Comparison of ENCODE assay signal across 11 cellular contexts in the genomic region with DNA sequence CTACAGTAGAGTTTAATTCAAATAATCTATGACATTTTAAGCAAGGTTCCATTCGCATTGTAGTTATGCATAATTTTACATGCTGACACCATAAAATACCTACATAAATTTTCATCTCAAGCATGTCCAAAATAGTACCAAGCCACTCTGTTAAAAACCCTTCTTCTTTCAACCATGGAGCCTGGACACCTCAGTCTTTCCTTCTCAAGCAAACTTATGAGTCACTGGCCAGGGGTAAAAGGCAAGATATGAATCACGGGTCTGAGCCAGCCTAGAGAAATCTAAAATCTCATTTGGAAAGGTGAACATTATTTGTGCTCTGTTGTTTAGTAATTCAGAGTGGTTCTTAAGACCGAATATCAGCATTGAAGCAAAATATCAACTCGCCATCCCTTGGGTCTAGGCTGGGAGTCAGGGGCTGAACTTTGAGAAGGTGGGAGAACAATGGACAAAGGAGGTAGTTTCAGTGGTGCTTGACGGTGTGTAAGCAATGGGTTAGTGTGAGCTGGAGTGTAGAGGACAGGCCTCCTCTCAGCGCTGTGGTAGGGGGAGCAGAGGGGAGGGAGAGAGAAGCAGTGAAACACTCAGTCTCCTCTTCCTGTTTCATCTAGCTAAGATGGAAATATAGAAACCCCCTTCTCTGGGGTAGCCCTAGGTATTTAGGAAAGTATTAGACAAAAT. TPM values are rescaled to one million over a fixed set of nuclear protein-coding genes. Genes with fewer than 3 reads are reported as not detected.
DNase-seq lines count a peak whose midpoint lies in the region; ATAC-seq and TF ChIP-seq lines count a peak whose summit lies in the region.
"Had no signal": no experiment of that assay in that cellular context is flagged by ENCODE, and none has a peak within 500 bp of the region (broad histone marks: within the 10 kb centered on the region; RNA-seq: fewer than 3 reads in every experiment).

No MANE protein-coding gene starts in this region.

- H3K4me3 Mint-ChIP-seq in endodermal cell: no peak overlapping the region
- no peak overlapping the region for H3K4me3 Mint-ChIP-seq in chondrocyte (ENCODE audit: unreplicated experiment)
- H3K4me3 Mint-ChIP-seq: nephron; T-helper 1 cell treated with Interleukin-12 subunit alpha and Interleukin-12 subunit beta and Interleukin-4 antibody, amounts not matched to agents 30 μg/mL and 1 μg/mL, for 36 hours had no signal

- ATAC-seq in GM18909 (IDR thresholded peaks at IDR 0.05; ENCODE audit: poor library complexity, unreplicated experiment): peak; percentile 85
- peak; percentile 81 for ATAC-seq in HG02642 (IDR thresholded peaks at IDR 0.05; ENCODE audit: poor library complexity, unreplicated experiment)

- WGBS in endodermal cell (ENCODE audit: insufficient coverage in 1 of 2, insufficient read length in 1 of 2), 2 experiments: 83 to 85% methylated on average over 4 to 5 of the region's 6 CpGs

- H3K4me1 Mint-ChIP-seq in endodermal cell (no peaks in the 10 kb centered on the region), chondrocyte (ENCODE audit: low read depth) (peaks cover 2% of the 10 kb centered on the region)
- H3K4me1 Mint-ChIP-seq: nephron had no signal

- H3K4me3 ChIP-seq in OCI-LY3 (ENCODE audit: low read length) (peak overlapping the region; percentile 68), endodermal cell (ENCODE audit: low read length) (no peak overlapping the region), WERI-Rb-1 (ENCODE audit: low read depth, low read length) (no peak overlapping the region)
- H3K4me3 ChIP-seq: dorsolateral prefrontal cortex had no signal

- H3K79me2 ChIP-seq in OCI-LY3 (ENCODE audit: low read length): no peaks in the 10 kb centered on the region

- H3K4me1 ChIP-seq in OCI-LY3 (ENCODE audit: low read length) (peaks cover 37% of the 10 kb centered on the region), endodermal cell (ENCODE audit: control insufficient read depth, insufficient read depth, low read length) (no peaks in the 10 kb centered on the region)

- H3K9me3 Mint-ChIP-seq in endodermal cell: no peaks in the 10 kb centered on the region
- H3K9me3 Mint-ChIP-seq in chondrocyte (ENCODE audit: low read depth): no peaks in the 10 kb centered on the region
- H3K9me3 Mint-ChIP-seq: T-helper 1 cell treated with Interleukin-12 subunit alpha and Interleukin-12 subunit beta and Interleukin-4 antibody, amounts not matched to agents 30 μg/mL and 1 μg/mL, for 36 hours had no signal

- no peaks in the 10 kb centered on the region for H4K20me1 ChIP-seq in OCI-LY3 (ENCODE audit: insufficient read depth, low read length)

- peaks cover 7% of the 10 kb centered on the region for H3K27me3 Mint-ChIP-seq in endodermal cell (ENCODE audit: insufficient read depth)
- peaks cover 5% of the 10 kb centered on the region for H3K27me3 Mint-ChIP-seq in chondrocyte (ENCODE audit: low read depth)

- peak overlapping the region; percentile 89 for H2AFZ ChIP-seq in OCI-LY3 (ENCODE audit: low read depth, low read length)

- peak; percentile 59 for DNase-seq in renal cortical epithelial cell (ENCODE audit: low read depth)
- no peak for DNase-seq in endodermal cell
- no peak for DNase-seq in chondrocyte (ENCODE audit: low spot score)
- no peak for DNase-seq in SHP77 treated with DMSO at 0.1 percent for 48 hours (lab: John Stamatoyannopoulos, UW)
- no peak for DNase-seq in WERI-Rb-1
- DNase-seq: dorsolateral prefrontal cortex had no signal

- no peaks in the 10 kb centered on the region for H3K27me3 ChIP-seq in OCI-LY3 (ENCODE audit: low read depth, low read length)
- no peaks in the 10 kb centered on the region for H3K27me3 ChIP-seq in endodermal cell (ENCODE audit: control insufficient read depth, insufficient read depth, low read length, poor library complexity, severe bottlenecking)
- no peaks in the 10 kb centered on the region for H3K27me3 ChIP-seq in WERI-Rb-1 (ENCODE audit: insufficient read depth, low read depth, severe bottlenecking)

- H3K36me3 Mint-ChIP-seq in endodermal cell (ENCODE audit: low read depth): no peaks in the 10 kb centered on the region
- peaks cover 2% of the 10 kb centered on the region for H3K36me3 Mint-ChIP-seq in chondrocyte (ENCODE audit: low read depth)

- H3K27ac ChIP-seq in OCI-LY3 (ENCODE audit: low read length) (peak overlapping the region; percentile 99), endodermal cell (ENCODE audit: low read depth, low read length) (no peak overlapping the region), WERI-Rb-1 (no peak overlapping the region)
- H3K27ac ChIP-seq: dorsolateral prefrontal cortex had no signal

- H3K36me3 ChIP-seq in OCI-LY3 (replicated peaks; ENCODE audit: low read depth, low read length) (no peaks in the 10 kb centered on the region), endodermal cell (ENCODE audit: control insufficient read depth, insufficient read depth, low read length) (no peaks in the 10 kb centered on the region), WERI-Rb-1 (no peaks in the 10 kb centered on the region)

- TF ChIP-seq CTCF in OCI-LY3 (IDR thresholded peaks at IDR 0.05; ENCODE audit: low read depth, low read length) (no peak), endodermal cell (conservative IDR thresholded peaks at IDR 0.05) (no peak), chondrocyte (IDR thresholded peaks at IDR 0.05) (no peak), WERI-Rb-1 (IDR thresholded peaks at IDR 0.05; ENCODE audit: low read depth, low read length) (no peak)

- H3K9me3 ChIP-seq in OCI-LY3 (ENCODE audit: insufficient read depth, low read length) (no peaks in the 10 kb centered on the region), endodermal cell (ENCODE audit: control insufficient read depth, low read length) (no peaks in the 10 kb centered on the region), WERI-Rb-1 (ENCODE audit: severe bottlenecking) (no peaks in the 10 kb centered on the region)

- H3K4me2 ChIP-seq in OCI-LY3 (ENCODE audit: low read length): peak overlapping the region; percentile 98

- H3K9ac ChIP-seq in OCI-LY3 (ENCODE audit: low read length) (peak overlapping the region; percentile 77), endodermal cell (ENCODE audit: extremely low read depth, low read length, poor library complexity, severe bottlenecking) (no peak overlapping the region)

- H3K27ac Mint-ChIP-seq in endodermal cell: no peak overlapping the region
- no peak overlapping the region for H3K27ac Mint-ChIP-seq in chondrocyte (ENCODE audit: unreplicated experiment)
- H3K27ac Mint-ChIP-seq: nephron; T-helper 1 cell treated with Interleukin-12 subunit alpha and Interleukin-12 subunit beta and Interleukin-4 antibody, amounts not matched to agents 30 μg/mL and 1 μg/mL, for 36 hours had no signal

RNA-seq across cellular contexts. Expression of gene GPAM, which starts 19.1 kb away (rescaled TPM):
- total RNA-seq in renal cortical epithelial cell (8.5 and 14.9 TPM in 2 replicates), endodermal cell (10 to 100 TPM; 18.5 to 21.3 TPM), chondrocyte (10.8 to 14.1 TPM (median 11.1 TPM) in 3 replicates)
- 13.5 TPM for polyA plus RNA-seq in endodermal cell (2013, experiment 1 of 2)
- 12.8 TPM for polyA plus RNA-seq in endodermal cell (2013, experiment 2 of 2)
